8 cellular contexts compared by ENCODE assay signal in genomic region chr4:7828011-7828720, GRCh38.
DNase-seq lines count a peak whose midpoint lies in the region; ATAC-seq lines count a peak whose summit lies in the region.

No MANE protein-coding gene starts in this region.

- intact Hi-C loops in left ventricle myocardium superior (cut with micrococcal nuclease) = no loop called here

- H3K9me3 Mint-ChIP-seq in activated naive CD8-positive, alpha-beta T cell treated with anti-CD3 and anti-CD28 coated beads, Interleukin-2, amount 50 U/mL, for 24 hours = no peaks in the 10 kb centered on the region

- peaks cover 34% of the 10 kb centered on the region for H3K36me3 Mint-ChIP-seq in activated naive CD8-positive, alpha-beta T cell treated with anti-CD3 and anti-CD28 coated beads, Interleukin-2, amount 50 U/mL, for 24 hours (ENCODE audit: low read depth)

- H3K27ac Mint-ChIP-seq in activated naive CD8-positive, alpha-beta T cell treated with anti-CD3 and anti-CD28 coated beads, Interleukin-2, amount 50 U/mL, for 24 hours = peak overlapping the region; percentile 75

- no peak overlapping the region for H3K9ac ChIP-seq in SK-N-MC (ENCODE audit: insufficient read length)

- H3K9me3 ChIP-seq in SK-N-MC (ENCODE audit: low read depth, low read length) (no peaks in the 10 kb centered on the region), HAP-1 (no peaks in the 10 kb centered on the region)

- DNase-seq in H4 (ENCODE audit: low spot score) (peak; percentile 99), SK-N-MC (ENCODE audit: low read depth, low spot score) (peak; percentile 50), left ventricle myocardium superior (peak; percentile 75), NCI-H774 (lab: John Stamatoyannopoulos, UW) (no peak), HAP-1 (ENCODE audit: low spot score in 2 of 2) (no peak)
- DNase-seq in activated naive CD8-positive, alpha-beta T cell treated with anti-CD3 and anti-CD28 coated beads, Interleukin-2, amount 50 U/mL, for 24 hours = peak; percentile 49

- no peaks in the 10 kb centered on the region; the same call in 1 of the 2 replicates for H3K4me1 ChIP-seq in HAP-1

- H3K4me3 Mint-ChIP-seq in activated naive CD8-positive, alpha-beta T cell treated with anti-CD3 and anti-CD28 coated beads, Interleukin-2, amount 50 U/mL, for 24 hours = peak overlapping the region; percentile 47

- H3K4me3 ChIP-seq in SK-N-MC (peak overlapping the region; percentile 43; the same call in 1 of the 2 replicates), skin epidermis (peak overlapping the region in 1 of 7 experiments; percentile 15), HAP-1 (no peak overlapping the region)

- no peaks in the 10 kb centered on the region for H3K27me3 Mint-ChIP-seq in activated naive CD8-positive, alpha-beta T cell treated with anti-CD3 and anti-CD28 coated beads, Interleukin-2, amount 50 U/mL, for 24 hours

- H3K27me3 ChIP-seq in HAP-1 (ENCODE audit: low read depth) = no peaks in the 10 kb centered on the region

- peak overlapping the region; percentile 25; the same call in 1 of the 2 replicates for H3K27ac ChIP-seq in SK-N-MC
- H3K27ac ChIP-seq in skin epidermis = peak overlapping the region in 20 of 21 experiments; percentile 4 to 92 (median 72)

- H3K36me3 ChIP-seq in SK-N-MC (ENCODE audit: insufficient read depth, low read length) (no peaks in the 10 kb centered on the region; the same call in 1 of the 2 replicates), HAP-1 (replicated peaks) (no peaks in the 10 kb centered on the region; the same call in 1 of the 2 replicates)

- peaks cover 52% of the 10 kb centered on the region for H3K4me1 Mint-ChIP-seq in activated naive CD8-positive, alpha-beta T cell treated with anti-CD3 and anti-CD28 coated beads, Interleukin-2, amount 50 U/mL, for 24 hours

- peak; percentile 78 for ATAC-seq in activated naive CD8-positive, alpha-beta T cell treated with anti-CD3 and anti-CD28 coated beads, Interleukin-2, amount 50 U/mL, for 24 hours
- ATAC-seq in left ventricle myocardium superior (peak; percentile 93), GM21737 (IDR thresholded peaks at IDR 0.05; ENCODE audit: unreplicated experiment) (no peak)

- in situ Hi-C loops in HAP-1 (cut with MboI; ENCODE audit: low sequenced_read_pairs) = no loop called here

Comparison
In these comparisons a context has a peak if more than half of its experiments do, and no peak if none do; other contexts are left out.
1. DNase-seq: peak in H4 (single experiment), SK-N-MC (single experiment), activated naive CD8-positive, alpha-beta T cell treated with anti-CD3 and anti-CD28 coated beads, Interleukin-2, amount 50 U/mL, for 24 hours (single experiment) and left ventricle myocardium superior (single experiment); none in NCI-H774 (single experiment) and HAP-1 (0 of 2).